13 cellular contexts compared by ENCODE assay signal in the genomic region with DNA sequence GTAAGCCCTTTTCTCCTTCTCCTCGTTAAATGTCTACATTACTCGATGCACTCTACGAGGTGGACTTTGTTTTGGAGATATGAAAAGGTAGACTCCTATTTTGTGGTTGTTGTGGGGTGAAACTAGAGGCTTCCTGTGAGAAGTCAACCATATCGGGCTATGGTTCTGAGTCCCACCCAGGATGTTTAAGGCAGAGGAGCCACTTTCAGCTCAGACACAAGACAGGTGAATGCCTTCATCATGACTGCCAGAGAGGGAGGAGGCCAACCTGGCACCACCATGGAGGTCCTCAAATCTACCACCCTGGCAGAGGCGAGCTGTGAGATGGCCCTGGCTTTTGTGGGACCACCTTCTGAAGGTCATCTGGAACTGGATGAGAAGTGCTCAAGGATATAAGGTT.
DNase-seq lines count a peak whose midpoint lies in the region; ATAC-seq and TF ChIP-seq lines count a peak whose summit lies in the region.
"Had no signal": no experiment of that assay in that cellular context is flagged by ENCODE, and none has a peak within 500 bp of the region (broad histone marks: within the 10 kb centered on the region; RNA-seq: fewer than 3 reads in every experiment).

No MANE protein-coding gene starts in this region.

- peaks cover 80% of the 10 kb centered on the region for H3K27me3 Mint-ChIP-seq in activated CD8-positive, alpha-beta memory T cell treated with anti-CD3 and anti-CD28 coated beads, Interleukin-2, amount 10 ng/mL, durations not matched to agents 7 days and 5 days
- H3K27me3 Mint-ChIP-seq in activated T-helper 1 cell treated with anti-CD3 and anti-CD28 coated beads, Interleukin-12 subunit alpha, Interleukin-12 subunit beta, Interleukin-2, Interleukin-4 antibody, amounts not matched to agents 30 ng/mL and 10 ng/mL and 1 ng/mL, durations not matched to agents 14 hours and 24 hours and 36 hours (ENCODE audit: insufficient read depth): peaks cover 40% of the 10 kb centered on the region
- H3K27me3 Mint-ChIP-seq in endothelial cell (ENCODE audit: unreplicated experiment): no peaks in the 10 kb centered on the region

- ATAC-seq in activated CD8-positive, alpha-beta memory T cell treated with anti-CD3 and anti-CD28 coated beads, Interleukin-2, amount 10 ng/mL, durations not matched to agents 7 days and 5 days: peak; percentile 86
- peak; percentile 45 for ATAC-seq in HG03108 (IDR thresholded peaks at IDR 0.05; ENCODE audit: unreplicated experiment)
- ATAC-seq in stimulated activated effector memory CD8-positive, alpha-beta T cell treated with anti-CD3 and anti-CD28 coated beads, Interleukin-12 subunit alpha, Interleukin-12 subunit beta, amount 100 ng/mL, for 72 hours: peak; percentile 89
- ATAC-seq: A549 had no signal

- DNase-seq in activated CD8-positive, alpha-beta memory T cell treated with anti-CD3 and anti-CD28 coated beads, Interleukin-2, amount 10 ng/mL, durations not matched to agents 7 days and 5 days: peak; percentile 67
- DNase-seq in activated CD8-positive, alpha-beta memory T cell treated with anti-CD3 and anti-CD28 coated beads, Interleukin-2, amount 50 U/mL, for 4 hours: no peak
- peak; percentile 49 for DNase-seq in activated T-helper 1 cell treated with anti-CD3 and anti-CD28 coated beads, Interleukin-12 subunit alpha, Interleukin-12 subunit beta, Interleukin-2, Interleukin-4 antibody, amounts not matched to agents 30 ng/mL and 10 ng/mL and 1 ng/mL, durations not matched to agents 14 hours and 24 hours and 36 hours (ENCODE audit: low spot score)
- peak in 1 of 2 donors; percentile 62 for DNase-seq in stimulated activated effector memory CD8-positive, alpha-beta T cell treated with anti-CD3 and anti-CD28 coated beads, Interleukin-12 subunit alpha, Interleukin-12 subunit beta, amount 100 ng/mL, for 72 hours (ENCODE audit: low spot score in 2 of 2)
- no peak for DNase-seq in AG20443 (ENCODE audit: low spot score)
- DNase-seq in SKM-1 treated with dmso at 0.1 percent for 144 hours (lab: John Stamatoyannopoulos, UW; ENCODE audit: unreplicated experiment): no peak
- DNase-seq in endothelial cell (ENCODE audit: low spot score): no peak
- DNase-seq: dermis blood vessel endothelial cell, Kasumi-1, NCI-H510A treated with DMSO at 0.1 percent for 48 hours, SK-N-SH had no signal

- TF ChIP-seq CTCF in endothelial cell (IDR thresholded peaks at IDR 0.05; ENCODE audit: unreplicated experiment): no peak

- peaks cover 12% of the 10 kb centered on the region for H3K36me3 Mint-ChIP-seq in activated CD8-positive, alpha-beta memory T cell treated with anti-CD3 and anti-CD28 coated beads, Interleukin-2, amount 10 ng/mL, durations not matched to agents 7 days and 5 days
- peaks cover 13% of the 10 kb centered on the region for H3K36me3 Mint-ChIP-seq in activated T-helper 1 cell treated with anti-CD3 and anti-CD28 coated beads, Interleukin-12 subunit alpha, Interleukin-12 subunit beta, Interleukin-2, Interleukin-4 antibody, amounts not matched to agents 30 ng/mL and 10 ng/mL and 1 ng/mL, durations not matched to agents 14 hours and 24 hours and 36 hours (ENCODE audit: low read depth)
- no peaks in the 10 kb centered on the region for H3K36me3 Mint-ChIP-seq in stimulated activated effector memory CD8-positive, alpha-beta T cell treated with anti-CD3 and anti-CD28 coated beads, Interleukin-12 subunit alpha, Interleukin-12 subunit beta, amount 100 ng/mL, for 72 hours
- H3K36me3 Mint-ChIP-seq in endothelial cell (ENCODE audit: low read depth, unreplicated experiment): peaks cover 3% of the 10 kb centered on the region

- H3K9me3 Mint-ChIP-seq in activated CD8-positive, alpha-beta memory T cell treated with anti-CD3 and anti-CD28 coated beads, Interleukin-2, amount 10 ng/mL, durations not matched to agents 7 days and 5 days (ENCODE audit: low read depth): no peaks in the 10 kb centered on the region
- peaks cover 5% of the 10 kb centered on the region for H3K9me3 Mint-ChIP-seq in activated T-helper 1 cell treated with anti-CD3 and anti-CD28 coated beads, Interleukin-12 subunit alpha, Interleukin-12 subunit beta, Interleukin-2, Interleukin-4 antibody, amounts not matched to agents 30 ng/mL and 10 ng/mL and 1 ng/mL, durations not matched to agents 14 hours and 24 hours and 36 hours
- no peaks in the 10 kb centered on the region for H3K9me3 Mint-ChIP-seq in stimulated activated effector memory CD8-positive, alpha-beta T cell treated with anti-CD3 and anti-CD28 coated beads, Interleukin-12 subunit alpha, Interleukin-12 subunit beta, amount 100 ng/mL, for 72 hours
- H3K9me3 Mint-ChIP-seq in endothelial cell (ENCODE audit: unreplicated experiment): no peaks in the 10 kb centered on the region

- H3K27ac Mint-ChIP-seq in activated CD8-positive, alpha-beta memory T cell treated with anti-CD3 and anti-CD28 coated beads, Interleukin-2, amount 10 ng/mL, durations not matched to agents 7 days and 5 days: peak overlapping the region; percentile 2
- peak overlapping the region; percentile 42 for H3K27ac Mint-ChIP-seq in activated T-helper 1 cell treated with anti-CD3 and anti-CD28 coated beads, Interleukin-12 subunit alpha, Interleukin-12 subunit beta, Interleukin-2, Interleukin-4 antibody, amounts not matched to agents 30 ng/mL and 10 ng/mL and 1 ng/mL, durations not matched to agents 14 hours and 24 hours and 36 hours
- H3K27ac Mint-ChIP-seq in stimulated activated effector memory CD8-positive, alpha-beta T cell treated with anti-CD3 and anti-CD28 coated beads, Interleukin-12 subunit alpha, Interleukin-12 subunit beta, amount 100 ng/mL, for 72 hours: no peak overlapping the region
- no peak overlapping the region for H3K27ac Mint-ChIP-seq in endothelial cell (ENCODE audit: unreplicated experiment)

- peaks cover 33% of the 10 kb centered on the region for H3K4me1 Mint-ChIP-seq in activated CD8-positive, alpha-beta memory T cell treated with anti-CD3 and anti-CD28 coated beads, Interleukin-2, amount 10 ng/mL, durations not matched to agents 7 days and 5 days
- peaks cover 84% of the 10 kb centered on the region for H3K4me1 Mint-ChIP-seq in activated T-helper 1 cell treated with anti-CD3 and anti-CD28 coated beads, Interleukin-12 subunit alpha, Interleukin-12 subunit beta, Interleukin-2, Interleukin-4 antibody, amounts not matched to agents 30 ng/mL and 10 ng/mL and 1 ng/mL, durations not matched to agents 14 hours and 24 hours and 36 hours (ENCODE audit: low read depth)
- H3K4me1 Mint-ChIP-seq in stimulated activated effector memory CD8-positive, alpha-beta T cell treated with anti-CD3 and anti-CD28 coated beads, Interleukin-12 subunit alpha, Interleukin-12 subunit beta, amount 100 ng/mL, for 72 hours: peaks cover 77% of the 10 kb centered on the region
- peaks cover 8% of the 10 kb centered on the region for H3K4me1 Mint-ChIP-seq in endothelial cell (ENCODE audit: unreplicated experiment)

- intact Hi-C loops in activated T-helper 1 cell treated with anti-CD3 and anti-CD28 coated beads, Interleukin-12 subunit alpha, Interleukin-12 subunit beta, Interleukin-2, Interleukin-4 antibody, amounts not matched to agents 30 ng/mL and 10 ng/mL and 1 ng/mL, durations not matched to agents 14 hours and 24 hours and 36 hours (cut with micrococcal nuclease): no loop called here

- H3K4me3 Mint-ChIP-seq in activated CD8-positive, alpha-beta memory T cell treated with anti-CD3 and anti-CD28 coated beads, Interleukin-2, amount 10 ng/mL, durations not matched to agents 7 days and 5 days: no peak overlapping the region
- peak overlapping the region; percentile 68 for H3K4me3 Mint-ChIP-seq in activated T-helper 1 cell treated with anti-CD3 and anti-CD28 coated beads, Interleukin-12 subunit alpha, Interleukin-12 subunit beta, Interleukin-2, Interleukin-4 antibody, amounts not matched to agents 30 ng/mL and 10 ng/mL and 1 ng/mL, durations not matched to agents 14 hours and 24 hours and 36 hours
- peak overlapping the region; percentile 15 for H3K4me3 Mint-ChIP-seq in stimulated activated effector memory CD8-positive, alpha-beta T cell treated with anti-CD3 and anti-CD28 coated beads, Interleukin-12 subunit alpha, Interleukin-12 subunit beta, amount 100 ng/mL, for 72 hours
- no peak overlapping the region for H3K4me3 Mint-ChIP-seq in endothelial cell (ENCODE audit: unreplicated experiment)

- CTCF ChIA-PET in activated CD8-positive, alpha-beta memory T cell treated with anti-CD3 and anti-CD28 coated beads, Interleukin-2, amount 10 ng/mL, durations not matched to agents 7 days and 5 days (lab: Charles Lee): interaction anchor here (1.3 to 1.5 kb wide), 2 partner anchors 14 to 20 kb away, joined by 3 to 6 read pairs; no protein-coding TSS in a partner anchor

Comparison
In these comparisons a context has a peak if more than half of its experiments do, and no peak if none do; other contexts are left out.
1. DNase-seq: peak in activated CD8-positive, alpha-beta memory T cell treated with anti-CD3 and anti-CD28 coated beads, Interleukin-2, amount 10 ng/mL, durations not matched to agents 7 days and 5 days (single experiment) and activated T-helper 1 cell treated with anti-CD3 and anti-CD28 coated beads, Interleukin-12 subunit alpha, Interleukin-12 subunit beta, Interleukin-2, Interleukin-4 antibody, amounts not matched to agents 30 ng/mL and 10 ng/mL and 1 ng/mL, durations not matched to agents 14 hours and 24 hours and 36 hours (single experiment); none in activated CD8-positive, alpha-beta memory T cell treated with anti-CD3 and anti-CD28 coated beads, Interleukin-2, amount 50 U/mL, for 4 hours (single experiment), AG20443 (single experiment), SKM-1 treated with dmso at 0.1 percent for 144 hours (single experiment) and endothelial cell (single experiment).
2. H3K27ac Mint-ChIP-seq: peak in activated CD8-positive, alpha-beta memory T cell treated with anti-CD3 and anti-CD28 coated beads, Interleukin-2, amount 10 ng/mL, durations not matched to agents 7 days and 5 days (single experiment) and activated T-helper 1 cell treated with anti-CD3 and anti-CD28 coated beads, Interleukin-12 subunit alpha, Interleukin-12 subunit beta, Interleukin-2, Interleukin-4 antibody, amounts not matched to agents 30 ng/mL and 10 ng/mL and 1 ng/mL, durations not matched to agents 14 hours and 24 hours and 36 hours (single experiment); none in stimulated activated effector memory CD8-positive, alpha-beta T cell treated with anti-CD3 and anti-CD28 coated beads, Interleukin-12 subunit alpha, Interleukin-12 subunit beta, amount 100 ng/mL, for 72 hours (single experiment) and endothelial cell (single experiment).
3. H3K4me3 Mint-ChIP-seq: peak in activated T-helper 1 cell treated with anti-CD3 and anti-CD28 coated beads, Interleukin-12 subunit alpha, Interleukin-12 subunit beta, Interleukin-2, Interleukin-4 antibody, amounts not matched to agents 30 ng/mL and 10 ng/mL and 1 ng/mL, durations not matched to agents 14 hours and 24 hours and 36 hours (single experiment) and stimulated activated effector memory CD8-positive, alpha-beta T cell treated with anti-CD3 and anti-CD28 coated beads, Interleukin-12 subunit alpha, Interleukin-12 subunit beta, amount 100 ng/mL, for 72 hours (single experiment); none in activated CD8-positive, alpha-beta memory T cell treated with anti-CD3 and anti-CD28 coated beads, Interleukin-2, amount 10 ng/mL, durations not matched to agents 7 days and 5 days (single experiment) and endothelial cell (single experiment).
4. Peak in every context shown above with its lines, with median percentiles within 50 percentile points of each other: ATAC-seq.